In genomic region chr20:53611449-53611894, GRCh38 we compare ENCODE assay signal across 8 cellular contexts. TPM values are rescaled to one million over a fixed set of nuclear protein-coding genes. Genes with fewer than 3 reads are reported as not detected.
A peak's percentile ranks its signal among the peaks of the same experiment; 100 is the strongest.
DNase-seq lines count a peak whose midpoint lies in the region; ATAC-seq and TF ChIP-seq lines count a peak whose summit lies in the region.

No MANE protein-coding gene starts in this region.

- H3K9me3 ChIP-seq in lower lobe of right lung: no peaks in the 10 kb centered on the region

- TF ChIP-seq CTCF in natural killer cell (IDR thresholded peaks at IDR 0.05) (no peak), lower lobe of right lung (IDR thresholded peaks at IDR 0.05) (no peak)

- H3K4me3 Mint-ChIP-seq in natural killer cell treated with Interleukin-12 subunit alpha and Interleukin-12 subunit beta and Interleukin-15 and Interleukin-18, amount 100 ng/mL, for 72 hours: peak overlapping the region; percentile 15
- no peak overlapping the region for H3K4me3 Mint-ChIP-seq in natural killer cell

- TF ChIP-seq EP300 in Ishikawa (IDR thresholded peaks at IDR 0.05; ENCODE audit: borderline replicate concordance): peak; percentile 61; the same call in 1 of the 2 replicates

- intact Hi-C loops in natural killer cell (cut with micrococcal nuclease): no loop called here
- intact Hi-C loops in lower lobe of right lung (cut with DNase I): no loop called here

- TF ChIP-seq RAD21 in Ishikawa (IDR thresholded peaks at IDR 0.05; ENCODE audit: low read depth): no peak; the same call in 1 of the 2 replicates

- peaks cover 26% of the 10 kb centered on the region for H3K4me1 ChIP-seq in lower lobe of right lung

- no peaks in the 10 kb centered on the region for H3K27me3 Mint-ChIP-seq in natural killer cell treated with Interleukin-12 subunit alpha and Interleukin-12 subunit beta and Interleukin-15 and Interleukin-18, amount 100 ng/mL, for 72 hours
- no peaks in the 10 kb centered on the region for H3K27me3 Mint-ChIP-seq in natural killer cell (ENCODE audit: low read depth in 2 of 2)

- H3K27me3 ChIP-seq in lower lobe of right lung (ENCODE audit: low read depth): no peaks in the 10 kb centered on the region

- H3K4me3 ChIP-seq in lower lobe of right lung: peak overlapping the region; percentile 14

- no peak overlapping the region for H3K27ac Mint-ChIP-seq in natural killer cell treated with Interleukin-12 subunit alpha and Interleukin-12 subunit beta and Interleukin-15 and Interleukin-18, amount 100 ng/mL, for 72 hours
- no peak overlapping the region for H3K27ac Mint-ChIP-seq in natural killer cell

- no peaks in the 10 kb centered on the region for H3K9me3 Mint-ChIP-seq in natural killer cell treated with Interleukin-12 subunit alpha and Interleukin-12 subunit beta and Interleukin-15 and Interleukin-18, amount 100 ng/mL, for 72 hours
- no peaks in the 10 kb centered on the region for H3K9me3 Mint-ChIP-seq in natural killer cell

- DNase-seq in natural killer cell treated with Interleukin-12 subunit alpha and Interleukin-12 subunit beta and Interleukin-15 and Interleukin-18, amount 100 ng/mL, for 72 hours (ENCODE audit: low spot score): no peak
- no peak for DNase-seq in natural killer cell
- peak; percentile 95 for DNase-seq in astrocyte of the hippocampus (ENCODE audit: low read depth, low spot score)
- DNase-seq in lower lobe of right lung: no peak
- no peak for DNase-seq in NCI-H1694 treated with DMSO at 0.1 percent for 48 hours (lab: John Stamatoyannopoulos, UW)
- no peak for DNase-seq in stimulated activated CD4-positive, alpha-beta T cell treated with anti-CD3 and anti-CD28 coated beads, Interleukin-15, amount 100 ng/mL, for 24 hours
- no peak for DNase-seq in NCI-H1092 (lab: John Stamatoyannopoulos, UW)

- peaks cover 20 to 22% of the 10 kb centered on the region in 2 donors for H3K4me1 Mint-ChIP-seq in natural killer cell treated with Interleukin-12 subunit alpha and Interleukin-12 subunit beta and Interleukin-15 and Interleukin-18, amount 100 ng/mL, for 72 hours (ENCODE audit: low read depth in 2 of 2)
- peaks cover 17 to 18% of the 10 kb centered on the region in 2 donors for H3K4me1 Mint-ChIP-seq in natural killer cell

- no peaks in the 10 kb centered on the region for H3K36me3 ChIP-seq in lower lobe of right lung

- H3K36me3 Mint-ChIP-seq in natural killer cell treated with Interleukin-12 subunit alpha and Interleukin-12 subunit beta and Interleukin-15 and Interleukin-18, amount 100 ng/mL, for 72 hours: no peaks in the 10 kb centered on the region
- no peaks in the 10 kb centered on the region for H3K36me3 Mint-ChIP-seq in natural killer cell

- ATAC-seq in natural killer cell treated with Interleukin-12 subunit alpha and Interleukin-12 subunit beta and Interleukin-15 and Interleukin-18, amount 100 ng/mL, for 72 hours: no peak
- no peak for ATAC-seq in natural killer cell
- ATAC-seq in lower lobe of right lung: peak; percentile 62

- peak overlapping the region; percentile 18 for H3K27ac ChIP-seq in lower lobe of right lung

TF ChIP-seq in Ishikawa, 13 proteins besides CTCF, POLR2A, EP300 and RAD21:
- TF ChIP-seq TCF12 (IDR thresholded peaks at IDR 0.05; ENCODE audit: low read depth) (peak; percentile 66), MAX (IDR thresholded peaks at IDR 0.05) (peak; percentile 17; the same call in 1 of the 2 replicates), TEAD4 (IDR thresholded peaks at IDR 0.05) (peak; percentile 88), EGR1 (IDR thresholded peaks at IDR 0.05) (no peak)

RNA-seq across cellular contexts. Expression of gene ZNF217, which starts 17.8 kb away (rescaled TPM):
- 10 to 100 TPM; 39.9 to 48.0 TPM for total RNA-seq in natural killer cell treated with Interleukin-12 subunit alpha and Interleukin-12 subunit beta and Interleukin-15 and Interleukin-18, amount 100 ng/mL, for 72 hours
- total RNA-seq in natural killer cell (10 to 100 TPM; 56.1 to 69.1 (median 59.0) TPM), lower lobe of right lung (44.8 TPM)

Comparison
In these comparisons a context has a peak if more than half of its experiments do, and no peak if none do; other contexts are left out.
1. ATAC-seq: peak in lower lobe of right lung (2 of 2); none in natural killer cell treated with Interleukin-12 subunit alpha and Interleukin-12 subunit beta and Interleukin-15 and Interleukin-18, amount 100 ng/mL, for 72 hours (0 of 2) and natural killer cell (0 of 3).